ENCODE assay signal across 9 cellular contexts in genomic region chr9:116152390-116152789, GRCh38. TPM values are rescaled to one million over a fixed set of nuclear protein-coding genes. Genes with fewer than 3 reads are reported as not detected.
DNase-seq lines count a peak whose midpoint lies in the region; ATAC-seq and TF ChIP-seq lines count a peak whose summit lies in the region.
"Had no signal": no experiment of that assay in that cellular context is flagged by ENCODE, and none has a peak within 500 bp of the region (broad histone marks: within the 10 kb centered on the region; RNA-seq: fewer than 3 reads in every experiment).

No MANE protein-coding gene starts in this region.

- H3K9me3 Mint-ChIP-seq in osteocyte (ENCODE audit: unreplicated experiment), result no peaks in the 10 kb centered on the region
- no peaks in the 10 kb centered on the region for H3K9me3 Mint-ChIP-seq in T-helper 2 cell treated with Interferon-gamma antibody and Interleukin-4, amounts not matched to agents 5 μg/mL and 100 μg/mL, for 36 hours

- ATAC-seq in HG03571 (IDR thresholded peaks at IDR 0.05; ENCODE audit: unreplicated experiment) (no peak), HG02642 (IDR thresholded peaks at IDR 0.05; ENCODE audit: poor library complexity, unreplicated experiment) (no peak)

- H3K36me3 Mint-ChIP-seq in osteocyte (ENCODE audit: unreplicated experiment), result peaks cover 12% of the 10 kb centered on the region
- H3K36me3 Mint-ChIP-seq in T-helper 2 cell treated with Interferon-gamma antibody and Interleukin-4, amounts not matched to agents 5 μg/mL and 100 μg/mL, for 36 hours (ENCODE audit: low read depth), result no peaks in the 10 kb centered on the region
- H3K36me3 Mint-ChIP-seq: immature natural killer cell had no signal

- H3K4me3 ChIP-seq in dorsolateral prefrontal cortex, result no peak overlapping the region

- H3K27me3 ChIP-seq in dorsolateral prefrontal cortex, result peaks cover 0 to 81% (median 43%) of the 10 kb centered on the region in 45 donors

- H3K4me1 Mint-ChIP-seq in osteocyte (ENCODE audit: unreplicated experiment), result peaks cover 62% of the 10 kb centered on the region
- H3K4me1 Mint-ChIP-seq in T-helper 2 cell treated with Interferon-gamma antibody and Interleukin-4, amounts not matched to agents 5 μg/mL and 100 μg/mL, for 36 hours (ENCODE audit: low read depth), result peaks cover 3% of the 10 kb centered on the region
- H3K4me1 Mint-ChIP-seq: immature natural killer cell had no signal

- no peak overlapping the region for H3K27ac ChIP-seq in dorsolateral prefrontal cortex

- peak in 54 of 56 donors; percentile 18 to 69 (median 44) for TF ChIP-seq CTCF in dorsolateral prefrontal cortex (IDR thresholded peaks at IDR 0.05 in 54 of 56, conservative IDR thresholded peaks at IDR 0.05 in 2 of 56; ENCODE audit: low read depth in 1 of 56, partially characterized antibody in 56 of 56)
- TF ChIP-seq CTCF in osteocyte (IDR thresholded peaks at IDR 0.05), result peak; percentile 59

- H3K27ac Mint-ChIP-seq in osteocyte (ENCODE audit: unreplicated experiment), result peak overlapping the region; percentile 96
- H3K27ac Mint-ChIP-seq in T-helper 2 cell treated with Interferon-gamma antibody and Interleukin-4, amounts not matched to agents 5 μg/mL and 100 μg/mL, for 36 hours, result no peak overlapping the region
- H3K27ac Mint-ChIP-seq: immature natural killer cell had no signal

- intact Hi-C loops in dorsolateral prefrontal cortex (cut with DNase I), result loop anchor here (5.0 to 10.0 kb wide), 4 partner anchors 342 to 512 kb away; no protein-coding TSS in a partner anchor

- H3K4me3 Mint-ChIP-seq in osteocyte (ENCODE audit: unreplicated experiment), result peak overlapping the region; percentile 92
- H3K4me3 Mint-ChIP-seq in T-helper 2 cell treated with Interferon-gamma antibody and Interleukin-4, amounts not matched to agents 5 μg/mL and 100 μg/mL, for 36 hours, result no peak overlapping the region
- H3K4me3 Mint-ChIP-seq: immature natural killer cell had no signal

- DNase-seq in ELR (ENCODE audit: low read depth), result peak; percentile 81
- DNase-seq in NCI-H524 treated with DMSO at 0.1 percent for 48 hours (lab: John Stamatoyannopoulos, UW), result peak; percentile 23
- DNase-seq in dorsolateral prefrontal cortex, result no peak
- DNase-seq in osteocyte (ENCODE audit: extremely low spot score, unreplicated experiment), result no peak
- no peak for DNase-seq in iPS-NIHi11 (ENCODE audit: low spot score)
- DNase-seq in T-helper 2 cell treated with Interferon-gamma antibody and Interleukin-4, amounts not matched to agents 5 μg/mL and 100 μg/mL, for 36 hours (ENCODE audit: low spot score), result no peak
- DNase-seq: immature natural killer cell had no signal

- no peaks in the 10 kb centered on the region for H3K27me3 Mint-ChIP-seq in osteocyte (ENCODE audit: unreplicated experiment)
- H3K27me3 Mint-ChIP-seq in T-helper 2 cell treated with Interferon-gamma antibody and Interleukin-4, amounts not matched to agents 5 μg/mL and 100 μg/mL, for 36 hours (ENCODE audit: low read depth), result peaks cover 65% of the 10 kb centered on the region

RNA-seq across cellular contexts. Expression of gene PAPPA, which starts 1.2 kb away (rescaled TPM):
- 1 to 10 TPM in 11 of 120 experiments, under 1 TPM in 109; 0.04 to 2.6 (median 0.37) TPM for total RNA-seq in dorsolateral prefrontal cortex
- total RNA-seq in osteocyte, result 214 and 229 TPM in 2 replicates

Comparison
In these comparisons a context has a peak if more than half of its experiments do, and no peak if none do; other contexts are left out.
1. DNase-seq: peak in ELR (single experiment) and NCI-H524 treated with DMSO at 0.1 percent for 48 hours (single experiment); none in dorsolateral prefrontal cortex (0 of 10), osteocyte (single experiment), iPS-NIHi11 (single experiment) and T-helper 2 cell treated with Interferon-gamma antibody and Interleukin-4, amounts not matched to agents 5 μg/mL and 100 μg/mL, for 36 hours (single experiment).
2. RNA of gene PAPPA, which starts 1.2 kb away (total RNA-seq): 214 to 229 TPM in osteocyte; 0.04 to 2.6 TPM in dorsolateral prefrontal cortex; every median in the first group is over 10 times any median in the second.